ENCODE assay signal across 15 cellular contexts in the genomic region with DNA sequence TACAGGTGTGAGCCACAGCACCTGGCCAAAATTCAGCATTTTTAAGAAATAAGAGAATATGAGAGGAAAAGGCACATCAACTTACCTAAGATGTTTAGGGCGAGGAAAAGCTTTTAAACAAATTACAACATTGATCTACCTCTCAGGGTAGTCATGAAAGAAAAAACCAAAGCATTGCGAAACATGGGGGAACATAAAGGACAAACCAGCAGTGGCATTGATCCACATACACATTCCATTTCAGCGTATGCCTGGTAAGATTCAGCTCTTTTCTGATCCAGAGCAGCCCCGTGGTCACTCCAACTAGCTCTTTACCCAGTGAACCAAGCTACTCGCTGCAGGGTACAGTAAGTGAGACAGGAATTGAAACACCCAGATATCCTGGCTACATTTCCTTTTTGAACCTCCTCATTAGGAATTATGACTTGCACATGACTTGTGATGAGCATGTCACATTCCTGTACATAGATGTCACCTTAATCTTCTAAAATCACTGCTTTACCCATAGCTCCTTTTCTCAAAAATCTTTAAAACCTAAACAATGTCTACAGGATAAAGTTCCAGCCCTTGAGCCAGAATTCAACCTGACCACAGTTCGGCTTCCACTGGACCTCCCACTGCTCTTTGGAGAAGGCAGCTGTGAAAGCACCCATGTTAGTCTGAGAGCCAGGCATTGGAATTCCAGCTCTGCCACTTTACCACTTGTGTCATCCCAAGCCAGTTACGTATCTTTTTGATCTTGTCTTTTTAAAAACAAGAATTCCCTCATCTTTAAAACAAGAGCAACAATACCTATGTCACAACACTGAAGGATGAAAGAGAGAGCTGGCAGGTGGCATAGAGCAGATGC. TPM values are rescaled to one million over a fixed set of nuclear protein-coding genes. Genes with fewer than 3 reads are reported as not detected.
DNase-seq lines count a peak whose midpoint lies in the region; ATAC-seq and TF ChIP-seq lines count a peak whose summit lies in the region.
"Had no signal": no experiment of that assay in that cellular context is flagged by ENCODE, and none has a peak within 500 bp of the region (broad histone marks: within the 10 kb centered on the region; RNA-seq: fewer than 3 reads in every experiment).

No MANE protein-coding gene starts in this region.

- H3K4me1 ChIP-seq in HCT116 (ENCODE audit: control insufficient read depth in 1 of 2, insufficient read depth in 2 of 2, low read length in 2 of 2) (peaks cover 8 to 24% of the 10 kb centered on the region in 2 experiments), spleen (peaks cover 0 to 50% (median 21%) of the 10 kb centered on the region in 6 donors), left lung (peaks cover 21 to 56% of the 10 kb centered on the region in 2 donors)

- no peaks in the 10 kb centered on the region for H3K79me2 ChIP-seq in HCT116 (ENCODE audit: insufficient read depth, low read length)

- H3K4me3 ChIP-seq in HCT116 (replicated peaks in 1 of 2; ENCODE audit: low read depth in 1 of 2, low read length in 2 of 2) (no peak overlapping the region), WI38 (ENCODE audit: low read depth, low read length) (0 out of 2 replicates have a peak overlapping the region, but pooled peaks have one; percentile 6), fibroblast of the aortic adventitia (ENCODE audit: low read depth, low read length) (peak overlapping the region; percentile 25), spleen (peak overlapping the region in 7 of 8 donors; percentile 13 to 82 (median 70)), left lung (no peak overlapping the region)
- H3K4me3 ChIP-seq: cardiac muscle cell had no signal

- 54 to 68% (median 62%) methylated on average over 7 of the region's 7 CpGs for WGBS in spleen, 5 donors

- RAD21 ChIA-PET in HCT116 (lab: Charles Lee; ENCODE audit: low non-redundant PET in 1 of 2, low total read pairs in 2 of 2, uncharacterized antibody in 2 of 2, unreplicated experiment in 2 of 2) = no interaction called here

- DNase-seq in HCT116 (ENCODE audit: low read depth, low spot score) = no peak
- DNase-seq in fibroblast of the aortic adventitia (ENCODE audit: low read depth) = peak; percentile 54
- no peak for DNase-seq in spleen
- DNase-seq in left lung = no peak
- no peak for DNase-seq in GF-D8 (lab: John Stamatoyannopoulos, UW)
- DNase-seq in stimulated activated CD4-positive, alpha-beta T cell treated with anti-CD3 and anti-CD28 coated beads, Interleukin-1b, Interleukin-23, amount 100 ng/mL, for 48 hours = no peak
- DNase-seq: activated T-cell treated with anti-CD3 and anti-CD28 coated beads, Interleukin-2, amount 50 U/mL, for 24 hours; GOT3; head of caudate nucleus; NCI-H1436 treated with DMSO at 0.1 percent for 48 hours; NK-92 treated with Interleukin-12 subunit alpha and Interleukin-12 subunit beta, amount 100 ng/mL, for 24 hours; stimulated activated CD4-positive, alpha-beta T cell treated with anti-CD3 and anti-CD28 coated beads, Interleukin-12 subunit alpha, Interleukin-12 subunit beta, amount 100 ng/mL, for 4 hours had no signal

- no TSS peak for BruUV-seq in HCT116 (replicated peaks; lab: Mats Ljungman, UMichigan)

- POLR2A ChIA-PET in HCT116 (lab: Charles Lee) = interaction anchor here (1.0 kb wide), 1 partner anchor 181 kb away, joined by 3 read pairs; no protein-coding TSS in a partner anchor

- no peaks in the 10 kb centered on the region for H3K9me2 ChIP-seq in HCT116 (ENCODE audit: insufficient read depth)

- H3K27me3 ChIP-seq in HCT116 (ENCODE audit: insufficient read depth, low read length) = no peaks in the 10 kb centered on the region
- peaks cover 0 to 41% (median 14%) of the 10 kb centered on the region in 7 donors for H3K27me3 ChIP-seq in spleen (replicated peaks in 1 of 7)
- H3K27me3 ChIP-seq in left lung = peaks cover 0 to 41% of the 10 kb centered on the region in 2 donors
- H3K27me3 ChIP-seq: cardiac muscle cell had no signal

- no peaks in the 10 kb centered on the region for H3K36me3 ChIP-seq in HCT116 (ENCODE audit: control insufficient read depth in 1 of 2, insufficient read depth in 2 of 2, low read length in 2 of 2)
- H3K36me3 ChIP-seq in spleen = no peaks in the 10 kb centered on the region
- H3K36me3 ChIP-seq in left lung = no peaks in the 10 kb centered on the region
- H3K36me3 ChIP-seq: cardiac muscle cell had no signal

- TF ChIP-seq RAD21 in HCT116 (IDR thresholded peaks at IDR 0.05; ENCODE audit: low read depth) = no peak

- no peak overlapping the region for H2AFZ ChIP-seq in HCT116 (ENCODE audit: low read depth, low read length, poor library complexity, severe bottlenecking)

- H4K20me1 ChIP-seq in HCT116 (ENCODE audit: insufficient read depth) = no peaks in the 10 kb centered on the region

- TF ChIP-seq POLR2A in HCT116 (IDR thresholded peaks at IDR 0.05; ENCODE audit: borderline replicate concordance, extremely low read depth, insufficient read depth, insufficient read length) (no peak), spleen (IDR thresholded peaks at IDR 0.05) (no peak)

- ATAC-seq in HCT116 (no peak), left lung (no peak), GM19463 (IDR thresholded peaks at IDR 0.05; ENCODE audit: unreplicated experiment) (no peak)

- H3K27ac ChIP-seq in HCT116 (ENCODE audit: low read depth, low read length) = no peak overlapping the region
- H3K27ac ChIP-seq in spleen = peak overlapping the region in 7 of 8 donors; percentile 17 to 92 (median 85)
- H3K27ac ChIP-seq in left lung = peak overlapping the region in 1 of 2 donors; percentile 70
- H3K27ac ChIP-seq: cardiac muscle cell had no signal

- CTCF ChIA-PET in HCT116 (lab: Charles Lee) = no interaction called here

- no peak overlapping the region for H3K9ac ChIP-seq in HCT116 (ENCODE audit: low read length)

- intact Hi-C loops in HCT116 (cut with micrococcal nuclease) = no loop called here
- intact Hi-C loops in spleen (cut with DNase I; ENCODE audit: low total_unique reads) = no loop called here
- intact Hi-C loops in left lung (cut with DNase I) = loop anchor here in 1 of 2 donors (5.0 kb wide), 1 partner anchor 181 kb away; no protein-coding TSS in a partner anchor

- H3K4me2 ChIP-seq in HCT116 (ENCODE audit: low read length) = no peak overlapping the region

- no peaks in the 10 kb centered on the region for H3K9me3 ChIP-seq in HCT116 (ENCODE audit: control insufficient read depth in 1 of 2, insufficient read depth in 1 of 2, low read depth in 1 of 2, low read length in 2 of 2)
- no peaks in the 10 kb centered on the region for H3K9me3 ChIP-seq in spleen
- H3K9me3 ChIP-seq in left lung = no peaks in the 10 kb centered on the region

- no peak for TF ChIP-seq CTCF in HCT116 (IDR thresholded peaks at IDR 0.05 in 2 of 3, conservative IDR thresholded peaks at IDR 0.05 in 1 of 3; ENCODE audit: borderline replicate concordance in 1 of 3, insufficient read depth in 1 of 3, low read depth in 2 of 3, low read length in 2 of 3)
- no peak for TF ChIP-seq CTCF in WI38 (IDR thresholded peaks at IDR 0.05; ENCODE audit: low read depth, low read length)
- no peak for TF ChIP-seq CTCF in fibroblast of the aortic adventitia (IDR thresholded peaks at IDR 0.05; ENCODE audit: insufficient read depth, low read length)
- TF ChIP-seq CTCF in spleen (IDR thresholded peaks at IDR 0.05 in 8 of 11, conservative IDR thresholded peaks at IDR 0.05 in 3 of 11) = no peak
- TF ChIP-seq CTCF in left lung (IDR thresholded peaks at IDR 0.05) = no peak

TF ChIP-seq in HCT116, 20 proteins besides CTCF, POLR2A, EP300 and RAD21:
- peak; percentile 21; the same call in 1 of the 2 replicates for TF ChIP-seq CEBPB (IDR thresholded peaks at IDR 0.05; ENCODE audit: low read depth)
- no peak for TF ChIP-seq POLR2AphosphoS5 (IDR thresholded peaks at IDR 0.05; ENCODE audit: low read depth, low read length)
- no peak for TF ChIP-seq FOSL1 (IDR thresholded peaks at IDR 0.05; ENCODE audit: low read depth)

RNA-seq across cellular contexts. Expression of a gene that starts 42.9 kb away (rescaled TPM):
- total RNA-seq in HCT116 (2021; ENCODE audit: unreplicated experiment) (30.3 TPM), fibroblast of the aortic adventitia (ENCODE audit: low replicate concordance) (22.1 and 32.7 TPM in 2 replicates), spleen (10 to 100 TPM; 17.7 to 33.6 (median 26.6) TPM), left lung (10 to 100 TPM; 23.2 to 29.1 TPM)
- 29.3 and 36.8 TPM in 2 replicates for polyA plus RNA-seq in HCT116 (2012)
- polyA plus RNA-seq in spleen = 10 to 100 TPM in 2 of 3 donors, 1 to 10 TPM in 1; 9.8 to 25.3 (median 17.0) TPM

Comparison
In these comparisons a context has a peak if more than half of its experiments do, and no peak if none do; other contexts are left out.
1. H3K4me3 ChIP-seq: peak in WI38 (single experiment), fibroblast of the aortic adventitia (single experiment) and spleen (7 of 8); none in HCT116 (0 of 2) and left lung (0 of 2).